In the genomic region with DNA sequence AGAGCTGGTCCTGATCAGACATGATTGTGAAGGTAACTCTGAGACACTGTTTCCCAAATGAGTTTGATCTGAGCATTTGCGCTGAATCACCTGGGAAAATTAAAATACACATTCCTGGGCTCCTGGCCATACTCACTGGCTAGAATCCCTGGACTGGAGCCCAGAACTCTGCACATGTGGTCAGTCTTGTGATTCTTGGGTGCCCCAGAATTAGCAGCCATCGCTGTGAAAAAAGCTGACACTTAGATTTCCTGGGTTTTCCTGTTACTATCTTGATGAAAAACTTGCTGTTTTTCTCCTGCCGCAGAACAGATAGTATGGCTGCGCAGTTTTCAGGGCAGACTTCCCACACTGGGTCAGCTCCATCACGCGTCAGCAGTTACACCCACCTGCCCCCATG, we compare ENCODE assay signal across 12 cellular contexts. TPM values are rescaled to one million over a fixed set of nuclear protein-coding genes. Genes with fewer than 3 reads are reported as not detected.
A peak's percentile ranks its signal among the peaks of the same experiment; 100 is the strongest.
DNase-seq lines count a peak whose midpoint lies in the region; ATAC-seq and TF ChIP-seq lines count a peak whose summit lies in the region.
"Had no signal": no experiment of that assay in that cellular context is flagged by ENCODE, and none has a peak within 500 bp of the region (broad histone marks: within the 10 kb centered on the region; RNA-seq: fewer than 3 reads in every experiment).

No MANE protein-coding gene starts in this region.

- intact Hi-C loops in left cardiac atrium (cut with DNase I): no loop called here
- intact Hi-C loops in PC-9 (cut with micrococcal nuclease; ENCODE audit: unreplicated experiment): no loop called here

- ATAC-seq in left cardiac atrium: peak; percentile 52 to 72
- no peak for ATAC-seq in HG02678 (IDR thresholded peaks at IDR 0.05; ENCODE audit: unreplicated experiment)
- ATAC-seq: stimulated activated memory B cell treated with anti-CD40 and anti-IgM and Interleukin-4, amounts not matched to agents 10 μg/mL and 1 μg/mL and 100 μg/mL, for 72 hours had no signal

- no peaks in the 10 kb centered on the region for H3K9me3 ChIP-seq in PC-9 (ENCODE audit: insufficient read depth, low read depth)

- H3K4me3 ChIP-seq in retinal pigment epithelial cell (ENCODE audit: low read length): no peak overlapping the region
- H3K4me3 ChIP-seq in PC-9: no peak overlapping the region

- no peak overlapping the region for H3K4me2 ChIP-seq in PC-9

- DNase-seq in GM04504 (ENCODE audit: low read depth) (peak; percentile 46), amygdala (lab: John Stamatoyannopoulos, UW) (peak in 32 of 56 donors; percentile 14 to 73 (median 31)), left cardiac atrium (peak; percentile 40), retinal pigment epithelial cell (ENCODE audit: low read depth) (peak; percentile 83), NCI-H345 treated with DMSO at 0.1 percent for 48 hours (lab: John Stamatoyannopoulos, UW; ENCODE audit: unreplicated experiment) (no peak), PC-9 (no peak), middle frontal gyrus (ENCODE audit: extremely low spot score, low spot score) (no peak)
- DNase-seq: central memory CD4-positive, alpha-beta T cell; NCI-H187 treated with DMSO at 0.1 percent for 48 hours had no signal

- TF ChIP-seq CTCF in retinal pigment epithelial cell (conservative IDR thresholded peaks at IDR 0.05; ENCODE audit: low read depth, low read length) (no peak), PC-9 (conservative IDR thresholded peaks at IDR 0.05) (no peak)

- H3K9me2 ChIP-seq in PC-9 (ENCODE audit: insufficient read depth): no peaks in the 10 kb centered on the region

- no peaks in the 10 kb centered on the region for H3F3A ChIP-seq in PC-9 (ENCODE audit: insufficient read depth, low read depth)

- H3K27me3 ChIP-seq in PC-9 (ENCODE audit: insufficient read depth, low read depth): peaks cover 21% of the 10 kb centered on the region

- no peaks in the 10 kb centered on the region for H3K79me2 ChIP-seq in PC-9 (ENCODE audit: low read depth)

- no peaks in the 10 kb centered on the region for H3K36me3 ChIP-seq in PC-9 (ENCODE audit: low read depth)

- no TSS peak for BruUV-seq in PC-9 (replicated peaks; lab: Mats Ljungman, UMichigan)

- peaks cover 14% of the 10 kb centered on the region; the same call in 1 of the 2 replicates for H3K4me1 ChIP-seq in PC-9 (replicated peaks; ENCODE audit: insufficient read depth)

- CTCF ChIA-PET in PC-9 (lab: Charles Lee): no interaction called here

- no peak overlapping the region for H3K27ac ChIP-seq in PC-9

- H2AFZ ChIP-seq in PC-9: no peak overlapping the region

- H4K20me1 ChIP-seq in PC-9 (ENCODE audit: insufficient read depth): no peaks in the 10 kb centered on the region

- POLR2A ChIA-PET in PC-9 (lab: Charles Lee; ENCODE audit: unreplicated experiment): no interaction called here

RNA-seq across cellular contexts. Expression of gene NECAB2, which starts 24.6 kb away (rescaled TPM):
- total RNA-seq in left cardiac atrium: under 1 TPM in 1 of 2 donors, not detected in 1; 0.91 TPM
- 0.74 and 1.3 TPM in 2 replicates for total RNA-seq in PC-9 (2021)
- total RNA-seq: skeletal muscle tissue had no signal

RNA-seq across cellular contexts. Expression of gene OSGIN1, which starts 39.6 kb away (rescaled TPM):
- total RNA-seq in left cardiac atrium (1 to 10 TPM; 7.0 to 8.3 TPM), PC-9 (2021) (41.3 and 44.8 TPM in 2 replicates)

RNA-seq across cellular contexts. Expression of gene SLC38A8, which starts 50.0 kb away (rescaled TPM):
- not detected for total RNA-seq in left cardiac atrium
- total RNA-seq in PC-9 (2021): not detected in 2 replicates
- total RNA-seq: skeletal muscle tissue had no signal

Comparison
In these comparisons a context has a peak if more than half of its experiments do, and no peak if none do; other contexts are left out.
1. DNase-seq: peak in GM04504 (single experiment), amygdala (32 of 56), left cardiac atrium (single experiment) and retinal pigment epithelial cell (single experiment); none in NCI-H345 treated with DMSO at 0.1 percent for 48 hours (single experiment), PC-9 (0 of 2) and middle frontal gyrus (single experiment).